In the genomic region with DNA sequence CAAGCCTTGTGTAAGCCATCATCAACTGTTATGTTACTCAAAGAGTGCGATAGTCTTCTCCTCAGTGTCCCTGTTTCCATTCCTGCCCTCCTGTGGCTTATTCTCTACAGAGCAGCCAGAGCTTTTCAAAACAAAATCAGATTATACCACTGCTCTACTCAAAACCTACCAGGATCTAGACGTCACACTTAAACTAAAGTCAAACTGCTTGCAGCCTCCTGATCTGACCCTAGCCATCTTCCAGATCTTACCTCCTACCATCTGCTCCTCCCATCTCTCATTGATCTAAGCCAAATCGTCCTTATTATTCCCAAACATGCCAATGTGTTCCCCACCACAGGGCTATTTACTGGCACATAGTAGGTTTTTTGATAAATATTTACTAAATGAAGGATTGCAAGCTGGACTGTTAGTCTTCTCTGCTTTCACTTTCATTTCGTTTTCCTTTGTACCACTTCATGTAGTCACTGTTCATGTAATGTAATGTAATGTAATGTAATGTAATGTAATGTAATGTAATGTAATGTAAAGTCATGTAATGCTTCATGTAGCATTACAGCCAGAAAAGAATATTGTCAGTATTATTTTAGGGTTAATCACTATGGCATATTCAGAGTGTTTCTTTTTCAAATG, we compare ENCODE assay signal across 13 cellular contexts.
DNase-seq lines count a peak whose midpoint lies in the region; ATAC-seq, FAIRE-seq and TF ChIP-seq lines count a peak whose summit lies in the region.
"Had no signal": no experiment of that assay in that cellular context is flagged by ENCODE, and none has a peak within 500 bp of the region (broad histone marks: within the 10 kb centered on the region; RNA-seq: fewer than 3 reads in every experiment).

No MANE protein-coding gene starts in this region.

- H2BK5ac ChIP-seq in trophoblast cell (ENCODE audit: low read depth, low read length, poor library complexity) = no peak overlapping the region

- H3K36me3 ChIP-seq in BLaER1 (no peaks in the 10 kb centered on the region), trophoblast cell (ENCODE audit: control insufficient read depth in 1 of 2, insufficient read depth in 2 of 2, low read length in 2 of 2) (no peaks in the 10 kb centered on the region)
- H3K36me3 ChIP-seq: MG63 had no signal

- no peak overlapping the region for H3K4ac ChIP-seq in trophoblast cell (ENCODE audit: low read depth, low read length)

- H2AFZ ChIP-seq in trophoblast cell (ENCODE audit: insufficient read depth, low read length, poor library complexity) = no peak overlapping the region

- H4K12ac ChIP-seq in trophoblast cell (ENCODE audit: low read depth, low read length) = no peak overlapping the region

- no peak overlapping the region for H3K23ac ChIP-seq in trophoblast cell (ENCODE audit: low read length)

- H2BK12ac ChIP-seq in trophoblast cell (ENCODE audit: low read length) = no peak overlapping the region

- ATAC-seq in GM18867 (IDR thresholded peaks at IDR 0.05; ENCODE audit: unreplicated experiment) (peak; percentile 67), HG03469 (IDR thresholded peaks at IDR 0.05; ENCODE audit: unreplicated experiment) (peak; percentile 48), HG02610 (IDR thresholded peaks at IDR 0.05; ENCODE audit: unreplicated experiment) (no peak)

- no peak overlapping the region for H3K18ac ChIP-seq in trophoblast cell (ENCODE audit: low read length)

- H3K9ac ChIP-seq in BLaER1 (0 out of 2 replicates have a peak overlapping the region, but pooled peaks have one; percentile 41), trophoblast cell (ENCODE audit: low read length) (no peak overlapping the region)

- H3K27me3 ChIP-seq in BLaER1 (no peaks in the 10 kb centered on the region), trophoblast cell (ENCODE audit: insufficient read depth, low read length) (no peaks in the 10 kb centered on the region)
- H3K27me3 ChIP-seq: MG63 had no signal

- no peaks in the 10 kb centered on the region for H3K9me3 ChIP-seq in BLaER1
- no peaks in the 10 kb centered on the region for H3K9me3 ChIP-seq in trophoblast cell (ENCODE audit: insufficient read depth, low read depth, low read length)
- H3K9me3 ChIP-seq: MG63 had no signal

- WGBS in trophoblast cell (ENCODE audit: extremely low coverage, insufficient coverage, insufficient read length) = no CpG with 5 or more reads among the region's 4 CpGs

- TF ChIP-seq CTCF in coronary artery (IDR thresholded peaks at IDR 0.05) (no peak), D721Med (IDR thresholded peaks at IDR 0.05; ENCODE audit: insufficient read depth, missing control alignments) (no peak)

- H3K4me2 ChIP-seq in BLaER1 = peak overlapping the region; percentile 72
- H3K4me2 ChIP-seq in trophoblast cell (ENCODE audit: low read length) = no peak overlapping the region

- H3K4me3 ChIP-seq in BLaER1 = peak overlapping the region; percentile 48
- H3K4me3 ChIP-seq in coronary artery = peak overlapping the region; percentile 17
- no peak overlapping the region for H3K4me3 ChIP-seq in trophoblast cell (ENCODE audit: low read depth, low read length)
- H3K4me3 ChIP-seq: MG63 had no signal

- no peaks in the 10 kb centered on the region for H3K79me2 ChIP-seq in trophoblast cell (ENCODE audit: control insufficient read depth, insufficient read depth, low read length, poor library complexity)

- FAIRE-seq in D721Med (lab: Jason Lieb, UNC) = no peak

- H4K20me1 ChIP-seq in BLaER1 = no peaks in the 10 kb centered on the region

- H3K27ac ChIP-seq in BLaER1 (peak overlapping the region; percentile 53; the same call in 1 of the 2 replicates), coronary artery (no peak overlapping the region), trophoblast cell (ENCODE audit: low read depth, low read length) (no peak overlapping the region)
- H3K27ac ChIP-seq: VCaP had no signal

- DNase-seq in coronary artery (ENCODE audit: low spot score) (no peak), trophoblast cell (no peak), SKM-1 (lab: John Stamatoyannopoulos, UW; ENCODE audit: unreplicated experiment) (no peak), D721Med (ENCODE audit: insufficient read length, low spot score) (no peak)
- DNase-seq: effector CD8-positive, alpha-beta T cell; MG63; NK-92 treated with Interleukin-12 subunit alpha and Interleukin-12 subunit beta, amount 100 ng/mL, for 24 hours; stimulated activated CD4-positive, alpha-beta T cell treated with anti-CD3 and anti-CD28 coated beads, Interleukin-4, amount 100 ng/mL, for 24 hours had no signal

- H3K4me1 ChIP-seq in BLaER1 (0 out of 2 replicates have a peak, but pooled peaks cover 4% of the 10 kb centered on the region), trophoblast cell (ENCODE audit: control insufficient read depth in 1 of 2, insufficient read depth in 2 of 2, low read length in 2 of 2) (no peaks in the 10 kb centered on the region)

- H2AK5ac ChIP-seq in trophoblast cell (ENCODE audit: low read length) = no peak overlapping the region

- H4K8ac ChIP-seq in trophoblast cell (ENCODE audit: low read depth, low read length) = no peak overlapping the region

- H4K91ac ChIP-seq in trophoblast cell (ENCODE audit: low read depth, low read length) = no peak overlapping the region

- H2BK120ac ChIP-seq in trophoblast cell (ENCODE audit: insufficient read depth, low read length, poor library complexity) = no peak overlapping the region

- H3K79me1 ChIP-seq in trophoblast cell (ENCODE audit: low read length) = no peaks in the 10 kb centered on the region

- no peak overlapping the region for H3K14ac ChIP-seq in trophoblast cell (ENCODE audit: low read length)
